ENCODE assay signal across 1 cellular context in the genomic region with DNA sequence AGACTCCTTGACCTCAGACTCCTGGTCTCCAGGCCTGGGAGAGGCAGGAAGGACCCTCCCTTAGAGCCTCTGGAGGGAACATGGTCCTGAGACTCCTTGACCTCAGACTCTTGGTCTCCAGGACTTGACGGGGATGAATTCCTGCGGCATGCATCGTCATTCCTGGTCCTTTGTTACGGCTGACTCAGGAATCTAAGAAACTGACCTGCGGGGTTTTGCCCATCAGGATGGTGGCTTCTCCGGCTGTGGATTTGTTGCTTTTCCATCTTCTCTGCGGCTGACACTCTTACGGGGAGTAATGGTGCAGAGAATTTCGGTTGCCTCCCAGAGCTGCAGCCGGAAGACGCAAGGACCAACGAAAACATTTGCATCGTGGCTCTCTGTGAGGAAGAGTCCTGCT.
TF ChIP-seq lines count a peak whose summit lies in the region.

No MANE protein-coding gene starts in this region.

TF ChIP-seq in H1, 55 proteins besides CTCF, POLR2A, EP300 and RAD21:
- peak; percentile 27; the same call in 1 of the 2 replicates for TF ChIP-seq BACH1 (IDR thresholded peaks at IDR 0.05; ENCODE audit: low read length)
- TF ChIP-seq CHD2 (IDR thresholded peaks at IDR 0.05; ENCODE audit: low read length): no peak
